Comparison of ENCODE assay signal across 23 cellular contexts in the genomic region with DNA sequence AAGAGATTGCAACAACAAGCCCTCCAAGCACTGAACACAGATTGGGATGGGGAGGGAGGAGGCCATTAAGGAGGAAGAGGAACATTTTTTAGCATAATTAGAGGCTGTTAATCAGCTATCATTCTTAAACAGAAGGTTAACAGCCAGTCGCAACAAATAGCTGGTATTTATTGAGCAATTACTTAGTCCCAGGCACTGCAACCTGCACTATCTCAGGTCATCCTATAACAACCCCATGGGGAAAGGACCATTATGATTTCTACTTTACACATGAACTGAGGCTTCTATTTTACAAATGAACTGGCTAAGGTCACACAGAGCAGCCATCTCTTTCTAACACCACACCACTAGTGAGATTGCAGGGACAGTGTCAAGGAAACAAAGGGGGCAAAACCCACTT. TPM values are rescaled to one million over a fixed set of nuclear protein-coding genes. Genes with fewer than 3 reads are reported as not detected.
A peak's percentile ranks its signal among the peaks of the same experiment; 100 is the strongest.
DNase-seq lines count a peak whose midpoint lies in the region; ATAC-seq, FAIRE-seq and TF ChIP-seq lines count a peak whose summit lies in the region.
"Had no signal": no experiment of that assay in that cellular context is flagged by ENCODE, and none has a peak within 500 bp of the region (broad histone marks: within the 10 kb centered on the region; RNA-seq: fewer than 3 reads in every experiment).

No MANE protein-coding gene starts in this region.

- H3K4me3 ChIP-seq in HEK293 (ENCODE audit: low read depth, low read length): no peak overlapping the region
- no peak overlapping the region for H3K4me3 ChIP-seq in H1 (ENCODE audit: extremely low read depth in 1 of 4, insufficient read depth in 2 of 4, low read depth in 3 of 4, low read length in 4 of 4)
- H3K4me3 ChIP-seq: MG63, SK-N-MC had no signal

- no peak overlapping the region for H2BK15ac ChIP-seq in H1 (ENCODE audit: low read length)

- H3K4me1 Mint-ChIP-seq in activated T-cell treated with anti-CD3 and anti-CD28 coated beads, Interleukin-2, amount 50 U/mL, for 24 hours (ENCODE audit: low read depth): peaks cover 56% of the 10 kb centered on the region
- peaks cover 50% of the 10 kb centered on the region for H3K4me1 Mint-ChIP-seq in activated T-cell treated with anti-CD3 and anti-CD28 coated beads, Interleukin-2, amount 50 U/mL, for 72 hours (ENCODE audit: low read depth)
- H3K4me1 Mint-ChIP-seq in type B pancreatic cell (ENCODE audit: unreplicated experiment): peaks cover 26% of the 10 kb centered on the region
- peaks cover 55% of the 10 kb centered on the region for H3K4me1 Mint-ChIP-seq in stimulated activated naive CD8-positive, alpha-beta T cell treated with anti-CD3 and anti-CD28 coated beads, Interleukin-15, amount 100 ng/mL, for 72 hours

- H2AFZ ChIP-seq in H1 (ENCODE audit: low read length): no peak overlapping the region

- H3K79me1 ChIP-seq in H1 (ENCODE audit: low read depth, low read length): peaks cover 4% of the 10 kb centered on the region; the same call in 1 of the 2 replicates

- H2BK120ac ChIP-seq in H1 (replicated peaks; ENCODE audit: low read depth, low read length): no peak overlapping the region

- no peaks in the 10 kb centered on the region for H3K23me2 ChIP-seq in H1 (ENCODE audit: low read depth, low read length)

- no peak overlapping the region for H3K18ac ChIP-seq in H1 (ENCODE audit: extremely low read depth, low read length)

- POLR2A ChIA-PET in HEK293 (lab: Yijun Ruan, JAX) (interaction anchor here (2.7 kb wide), 1 partner anchor 10 kb away, joined by 7 read pairs; a partner anchor contains a TSS), H1 (lab: Charles Lee; ENCODE audit: partially characterized antibody) (interaction anchor here (0.6 to 2.3 kb wide), 6 partner anchors 9 to 949 kb away, joined by 3 to 10 read pairs (median 6); a partner anchor contains a TSS)

- H2BK12ac ChIP-seq in H1 (ENCODE audit: low read depth, low read length): no peak overlapping the region

- H3K56ac ChIP-seq in H1 (replicated peaks; ENCODE audit: insufficient read length, low read depth, low read length): no peak overlapping the region

- no peaks in the 10 kb centered on the region for H3K9me3 Mint-ChIP-seq in activated T-cell treated with anti-CD3 and anti-CD28 coated beads, Interleukin-2, amount 50 U/mL, for 24 hours
- H3K9me3 Mint-ChIP-seq in activated T-cell treated with anti-CD3 and anti-CD28 coated beads, Interleukin-2, amount 50 U/mL, for 72 hours: no peaks in the 10 kb centered on the region
- H3K9me3 Mint-ChIP-seq in type B pancreatic cell: no peaks in the 10 kb centered on the region
- H3K9me3 Mint-ChIP-seq in stimulated activated naive CD8-positive, alpha-beta T cell treated with anti-CD3 and anti-CD28 coated beads, Interleukin-15, amount 100 ng/mL, for 72 hours: no peaks in the 10 kb centered on the region
- H3K9me3 Mint-ChIP-seq: IgD-negative memory B cell had no signal

- TF ChIP-seq RAD21 in H1 (IDR thresholded peaks at IDR 0.05 in 1 of 2, conservative IDR thresholded peaks at IDR 0.05 in 1 of 2; ENCODE audit: low read depth in 2 of 2, low read length in 2 of 2): no peak

- H3K23ac ChIP-seq in H1 (ENCODE audit: insufficient read length): no peak overlapping the region

- H3K79me2 ChIP-seq in H1 (ENCODE audit: control insufficient read depth in 1 of 2, insufficient read depth in 2 of 2, low read length in 2 of 2): peaks cover 0 to 68% of the 10 kb centered on the region in 2 experiments; a peak in 3 of 4 replicates

- CTCF ChIA-PET in HEK293 (lab: Yijun Ruan, JAX): interaction anchor here (0.7 kb wide), 2 partner anchors 325 to 543 kb away, joined by 3 to 5 read pairs; no protein-coding TSS in a partner anchor
- CTCF ChIA-PET in H1 (lab: Charles Lee; ENCODE audit: partially characterized antibody): no interaction called here

- H3K27me3 Mint-ChIP-seq in activated T-cell treated with anti-CD3 and anti-CD28 coated beads, Interleukin-2, amount 50 U/mL, for 24 hours: no peaks in the 10 kb centered on the region
- H3K27me3 Mint-ChIP-seq in activated T-cell treated with anti-CD3 and anti-CD28 coated beads, Interleukin-2, amount 50 U/mL, for 72 hours (ENCODE audit: low read depth): no peaks in the 10 kb centered on the region
- H3K27me3 Mint-ChIP-seq in type B pancreatic cell: no peaks in the 10 kb centered on the region
- H3K27me3 Mint-ChIP-seq in stimulated activated naive CD8-positive, alpha-beta T cell treated with anti-CD3 and anti-CD28 coated beads, Interleukin-15, amount 100 ng/mL, for 72 hours: no peaks in the 10 kb centered on the region
- H3K27me3 Mint-ChIP-seq: CD4-positive, alpha-beta memory T cell; IgD-negative memory B cell had no signal

- H2BK5ac ChIP-seq in H1 (ENCODE audit: low read depth, low read length): no peak overlapping the region

- ATAC-seq in activated T-cell treated with anti-CD3 and anti-CD28 coated beads, Interleukin-2, amount 50 U/mL, for 72 hours (replicated peaks in 1 of 2): no peak
- no peak for ATAC-seq in stimulated activated naive CD8-positive, alpha-beta T cell treated with anti-CD3 and anti-CD28 coated beads, Interleukin-15, amount 100 ng/mL, for 72 hours

- H3K4me2 ChIP-seq in H1 (ENCODE audit: insufficient read depth in 1 of 2, low read depth in 2 of 2, low read length in 2 of 2): 0 out of 4 replicates have a peak overlapping the region, but pooled peaks have one; percentile 3 to 30

- FAIRE-seq in H1 (lab: Jason Lieb, UNC) (no peak), D721Med (lab: Jason Lieb, UNC) (no peak)
- FAIRE-seq: GM12892, GM18507 had no signal

- 100% methylated on average over 1 of the region's 1 CpG; no CpG with 5 or more reads in 1 of the 2 experiments for WGBS in H1 (ENCODE audit: extremely low coverage in 1 of 2, insufficient coverage in 1 of 2, insufficient read length in 1 of 2, insufficient replicate concordance in 2 of 2, low coverage in 1 of 2, low lambda C conversion rate in 2 of 2, missing lambda C conversion rate in 1 of 2), 2 experiments

- H3K9me3 ChIP-seq in HEK293 (ENCODE audit: control insufficient read depth, insufficient read depth, low read depth, low read length): no peaks in the 10 kb centered on the region
- no peaks in the 10 kb centered on the region for H3K9me3 ChIP-seq in H1 (ENCODE audit: insufficient read depth in 2 of 2, low read depth in 1 of 2, low read length in 1 of 2)
- H3K9me3 ChIP-seq: BE2C, MG63 had no signal

- TF ChIP-seq EP300 in H1 (IDR thresholded peaks at IDR 0.05; ENCODE audit: borderline replicate concordance in 1 of 2, low read depth in 2 of 2, low read length in 2 of 2): no peak

- peaks cover 4 to 54% of the 10 kb centered on the region in 2 experiments; a peak in 1 of 3 replicates for H3K36me3 ChIP-seq in HEK293 (ENCODE audit: control insufficient read depth in 2 of 2, insufficient read depth in 1 of 2, low read length in 2 of 2)
- H3K36me3 ChIP-seq in H1 (ENCODE audit: control insufficient read depth in 2 of 4, insufficient read depth in 4 of 4, low read length in 3 of 4): peaks cover 0 to 7% (median 1%) of the 10 kb centered on the region in 4 experiments; a peak in 3 of 8 replicates

- H3K4ac ChIP-seq in H1 (replicated peaks; ENCODE audit: insufficient read length, low read depth, low read length): no peak overlapping the region

- no peak overlapping the region for H3K4me3 Mint-ChIP-seq in activated T-cell treated with anti-CD3 and anti-CD28 coated beads, Interleukin-2, amount 50 U/mL, for 24 hours
- H3K4me3 Mint-ChIP-seq in activated T-cell treated with anti-CD3 and anti-CD28 coated beads, Interleukin-2, amount 50 U/mL, for 72 hours: no peak overlapping the region
- no peak overlapping the region for H3K4me3 Mint-ChIP-seq in type B pancreatic cell
- no peak overlapping the region for H3K4me3 Mint-ChIP-seq in stimulated activated naive CD8-positive, alpha-beta T cell treated with anti-CD3 and anti-CD28 coated beads, Interleukin-15, amount 100 ng/mL, for 72 hours
- H3K4me3 Mint-ChIP-seq: IgD-negative memory B cell had no signal

- no peak overlapping the region for H3K14ac ChIP-seq in H1 (ENCODE audit: insufficient read length)

- H4K5ac ChIP-seq in H1 (ENCODE audit: insufficient read length, low read depth, low read length): no peak overlapping the region

- no peak overlapping the region for H3K9ac ChIP-seq in H1 (replicated peaks in 1 of 4; ENCODE audit: extremely low read depth in 1 of 4, low read depth in 3 of 4, low read length in 3 of 4)

- TF ChIP-seq CTCF in HEK293 (tag by site-specific recombination; IDR thresholded peaks at IDR 0.05) (no peak), H1 (IDR thresholded peaks at IDR 0.05; ENCODE audit: control extremely low read depth in 1 of 3, insufficient read depth in 1 of 3, low read depth in 1 of 3, low read length in 3 of 3) (no peak), type B pancreatic cell (conservative IDR thresholded peaks at IDR 0.05) (no peak), D721Med (IDR thresholded peaks at IDR 0.05; ENCODE audit: insufficient read depth, missing control alignments) (no peak)

- H3K27ac ChIP-seq in HEK293 (ENCODE audit: extremely low read depth, low read depth, low read length) (no peak overlapping the region), H1 (ENCODE audit: low read depth, low read length) (no peak overlapping the region)
- H3K27ac ChIP-seq: HL-60, SK-N-MC had no signal

- no peaks in the 10 kb centered on the region for H3K27me3 ChIP-seq in H1 (replicated peaks in 1 of 4; ENCODE audit: control insufficient read depth in 3 of 4, extremely low read depth in 1 of 4, insufficient read depth in 3 of 4, low read length in 3 of 4)
- H3K27me3 ChIP-seq: BE2C, MG63 had no signal

- no peak overlapping the region for H4K91ac ChIP-seq in H1 (replicated peaks; ENCODE audit: insufficient read length, low read length)

- no peak for DNase-seq in activated T-cell treated with anti-CD3 and anti-CD28 coated beads, Interleukin-2, amount 50 U/mL, for 24 hours
- no peak for DNase-seq in activated T-cell treated with anti-CD3 and anti-CD28 coated beads, Interleukin-2, amount 50 U/mL, for 72 hours
- DNase-seq in H1 (ENCODE audit: low read depth in 1 of 2, low spot score in 2 of 2) (no peak), type B pancreatic cell (ENCODE audit: extremely low spot score, unreplicated experiment) (no peak), midbrain (lab: John Stamatoyannopoulos, UW) (no peak), D721Med (ENCODE audit: insufficient read length, low spot score) (no peak)
- no peak for DNase-seq in stimulated activated naive CD8-positive, alpha-beta T cell treated with anti-CD3 and anti-CD28 coated beads, Interleukin-15, amount 100 ng/mL, for 72 hours
- DNase-seq: BE2C; CD4-positive, alpha-beta memory T cell; Karpas-422; MG63; NCI-H1092; NCI-H2081 treated with DMSO at 0.1 percent for 48 hours; NCI-H446 treated with DMSO at 0.1 percent for 48 hours; NK-92 treated with Interleukin-12 subunit alpha and Interleukin-12 subunit beta, amount 100 ng/mL, for 24 hours; OCI-M1; SHP77 had no signal

- H3K27ac Mint-ChIP-seq in activated T-cell treated with anti-CD3 and anti-CD28 coated beads, Interleukin-2, amount 50 U/mL, for 24 hours: peak overlapping the region; percentile 18
- no peak overlapping the region for H3K27ac Mint-ChIP-seq in activated T-cell treated with anti-CD3 and anti-CD28 coated beads, Interleukin-2, amount 50 U/mL, for 72 hours
- H3K27ac Mint-ChIP-seq in type B pancreatic cell: peak overlapping the region; percentile 41
- no peak overlapping the region for H3K27ac Mint-ChIP-seq in stimulated activated naive CD8-positive, alpha-beta T cell treated with anti-CD3 and anti-CD28 coated beads, Interleukin-15, amount 100 ng/mL, for 72 hours

- H2BK20ac ChIP-seq in H1 (ENCODE audit: low read length): no peak overlapping the region

- no peak overlapping the region for H4K8ac ChIP-seq in H1 (ENCODE audit: extremely low read depth, insufficient read depth, low read length)

- H4K20me1 ChIP-seq in H1 (replicated peaks in 1 of 2; ENCODE audit: control insufficient read depth in 1 of 2, insufficient read depth in 2 of 2, low read length in 2 of 2): peaks cover 3 to 12% of the 10 kb centered on the region in 2 experiments

- peaks cover 87% of the 10 kb centered on the region for H3K36me3 Mint-ChIP-seq in activated T-cell treated with anti-CD3 and anti-CD28 coated beads, Interleukin-2, amount 50 U/mL, for 24 hours (ENCODE audit: low read depth)
- peaks cover 2 to 14% of the 10 kb centered on the region in 2 donors for H3K36me3 Mint-ChIP-seq in activated T-cell treated with anti-CD3 and anti-CD28 coated beads, Interleukin-2, amount 50 U/mL, for 72 hours (ENCODE audit: insufficient read depth in 2 of 2)
- peaks cover 12% of the 10 kb centered on the region for H3K36me3 Mint-ChIP-seq in type B pancreatic cell

- TF ChIP-seq POLR2A in H1 (IDR thresholded peaks at IDR 0.05; ENCODE audit: control extremely low read depth in 1 of 2, low read depth in 2 of 2, low read length in 2 of 2): no peak

- no peak overlapping the region for H2AK5ac ChIP-seq in H1 (ENCODE audit: low read depth, low read length)

- no peaks in the 10 kb centered on the region for H3K4me1 ChIP-seq in HEK293 (ENCODE audit: control insufficient read depth, insufficient read depth, low read length)
- peaks cover 4 to 21% (median 12%) of the 10 kb centered on the region in 4 experiments for H3K4me1 ChIP-seq in H1 (replicated peaks in 1 of 4; ENCODE audit: control insufficient read depth in 3 of 4, insufficient read depth in 4 of 4, low read length in 3 of 4)

RNA-seq across cellular contexts. Expression of a gene that starts 10.4 kb away (rescaled TPM):
- total RNA-seq in activated T-cell treated with anti-CD3 and anti-CD28 coated beads, Interleukin-2, amount 50 U/mL, for 72 hours: 10 to 100 TPM; 66.2 to 78.9 TPM
- total RNA-seq in H1 (2021; fragmentation: NEBNext Ultra II Directional; extraction: Animal tissue kit (Norgen Biotek cat#: 25700)): 39.0 and 45.7 TPM in 2 replicates
- polyA plus RNA-seq in H1 (2011; rRNA removed): 33.4 and 45.8 TPM in 2 replicates
- polyA plus RNA-seq in H1 (2011; cell fraction: cytosol; rRNA removed): 29.0 TPM
- 37.5 TPM for polyA plus RNA-seq in H1 (2011; cell fraction: nucleus; rRNA removed)
- polyA plus RNA-seq in H1 (2012, experiment 1 of 2): 35.9 to 43.8 TPM (median 40.9 TPM) in 4 replicates
- 38.3 TPM for polyA plus RNA-seq in H1 (2012, experiment 2 of 2)
- 27.7 TPM for polyA plus RNA-seq in H1 (2013, experiment 1 of 2)
- polyA plus RNA-seq in H1 (2013, experiment 2 of 2): 29.3 TPM
- 34.0 and 46.0 TPM in 2 replicates for polyA minus RNA-seq in H1 (2011; rRNA and poly(A)+ RNA removed)
- 16.2 TPM for polyA minus RNA-seq in H1 (2011; cell fraction: cytosol; rRNA and poly(A)+ RNA removed)
- polyA minus RNA-seq in H1 (2011; cell fraction: nucleus; rRNA and poly(A)+ RNA removed): 12.0 TPM
- 42.3 and 47.1 TPM in 2 replicates for total RNA-seq in type B pancreatic cell (ENCODE audit: low replicate concordance)

Comparison
In these comparisons a context has a peak if more than half of its experiments do, and no peak if none do; other contexts are left out.
1. H3K27ac Mint-ChIP-seq: peak in activated T-cell treated with anti-CD3 and anti-CD28 coated beads, Interleukin-2, amount 50 U/mL, for 24 hours (single experiment) and type B pancreatic cell (single experiment); none in activated T-cell treated with anti-CD3 and anti-CD28 coated beads, Interleukin-2, amount 50 U/mL, for 72 hours (single experiment) and stimulated activated naive CD8-positive, alpha-beta T cell treated with anti-CD3 and anti-CD28 coated beads, Interleukin-15, amount 100 ng/mL, for 72 hours (0 of 2).